In the genomic region with DNA sequence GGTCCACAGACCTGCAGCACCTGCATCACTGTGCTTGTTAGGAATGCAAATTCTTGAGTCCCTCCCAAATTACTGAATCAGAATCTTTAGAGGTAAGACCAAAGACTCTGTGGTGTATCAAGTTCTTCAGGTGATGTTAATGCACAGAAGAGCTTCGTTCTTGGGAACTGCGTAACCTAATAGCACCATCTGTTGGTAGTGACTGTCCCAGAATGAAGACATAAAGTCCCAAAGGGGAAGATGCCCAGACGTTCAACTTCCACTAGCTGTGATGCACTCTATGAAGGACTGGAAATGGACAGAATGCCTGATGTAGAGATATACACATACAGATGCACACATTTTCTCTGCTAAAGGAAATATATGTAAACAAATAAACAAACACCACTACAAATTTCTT, we compare ENCODE assay signal across 8 cellular contexts.
DNase-seq lines count a peak whose midpoint lies in the region; ATAC-seq, FAIRE-seq and TF ChIP-seq lines count a peak whose summit lies in the region.

No MANE protein-coding gene starts in this region.

- ATAC-seq in HG03025 (IDR thresholded peaks at IDR 0.05; ENCODE audit: low FRiP score, unreplicated experiment): peak; percentile 92
- ATAC-seq in effector memory CD8-positive, alpha-beta T cell (replicated peaks): peak; percentile 45
- ATAC-seq in activated T-cell treated with anti-CD3 and anti-CD28 coated beads, Interleukin-2, amount 50 U/mL, for 4 hours: no peak

- no peak overlapping the region for H3K9ac ChIP-seq in neural cell (ENCODE audit: low read length)

- no peaks in the 10 kb centered on the region for H3K27me3 ChIP-seq in neural cell (ENCODE audit: insufficient read depth, low read depth, low read length)

- H3K27ac ChIP-seq in neural cell (ENCODE audit: low read length): no peak overlapping the region

- peaks cover 5 to 9% of the 10 kb centered on the region in 2 donors for H3K9me3 Mint-ChIP-seq in effector memory CD8-positive, alpha-beta T cell
- peaks cover 2% of the 10 kb centered on the region for H3K9me3 Mint-ChIP-seq in activated T-cell treated with anti-CD3 and anti-CD28 coated beads, Interleukin-2, amount 50 U/mL, for 4 hours

- in situ Hi-C loops in ACHN (cut with HindIII; ENCODE audit: low pct_ligation_motif_present, low pct_unique_long_range_greater_than_20kb, low sequenced_read_pairs): no loop called here

- no peak overlapping the region for H3K4me2 ChIP-seq in neural cell (ENCODE audit: low read length)

- H3K4me3 Mint-ChIP-seq in effector memory CD8-positive, alpha-beta T cell: no peak overlapping the region
- H3K4me3 Mint-ChIP-seq in activated T-cell treated with anti-CD3 and anti-CD28 coated beads, Interleukin-2, amount 50 U/mL, for 4 hours: no peak overlapping the region

- no peaks in the 10 kb centered on the region for H3K9me2 ChIP-seq in neural cell (ENCODE audit: insufficient read depth, low read length)

- peak; percentile 63 for TF ChIP-seq CTCF in neural cell (IDR thresholded peaks at IDR 0.05; ENCODE audit: poor library complexity, severe bottlenecking)

- no peaks in the 10 kb centered on the region for H3K9me3 ChIP-seq in neural cell (ENCODE audit: low read length)

- H3K4me1 Mint-ChIP-seq in effector memory CD8-positive, alpha-beta T cell (ENCODE audit: low read depth in 2 of 2): no peaks in the 10 kb centered on the region
- H3K4me1 Mint-ChIP-seq in activated T-cell treated with anti-CD3 and anti-CD28 coated beads, Interleukin-2, amount 50 U/mL, for 4 hours (ENCODE audit: low read depth): no peaks in the 10 kb centered on the region

- no peak for TF ChIP-seq EP300 in neural cell (conservative IDR thresholded peaks at IDR 0.05; ENCODE audit: poor library complexity, severe bottlenecking)

- H3K4me3 ChIP-seq in neural cell (ENCODE audit: low read length): no peak overlapping the region

- H4K20me1 ChIP-seq in neural cell (ENCODE audit: insufficient read depth): no peaks in the 10 kb centered on the region

- H3K27ac Mint-ChIP-seq in effector memory CD8-positive, alpha-beta T cell: no peak overlapping the region

- H3F3A ChIP-seq in neural cell (ENCODE audit: insufficient read depth, low read length, poor library complexity, severe bottlenecking): no peaks in the 10 kb centered on the region

- H3K36me3 Mint-ChIP-seq in effector memory CD8-positive, alpha-beta T cell (ENCODE audit: insufficient read depth): no peaks in the 10 kb centered on the region
- no peaks in the 10 kb centered on the region for H3K36me3 Mint-ChIP-seq in activated T-cell treated with anti-CD3 and anti-CD28 coated beads, Interleukin-2, amount 50 U/mL, for 4 hours (ENCODE audit: insufficient read depth)

- H3K36me3 ChIP-seq in neural cell (ENCODE audit: insufficient read depth, low read length): no peaks in the 10 kb centered on the region

- no peaks in the 10 kb centered on the region for H3K27me3 Mint-ChIP-seq in effector memory CD8-positive, alpha-beta T cell
- H3K27me3 Mint-ChIP-seq in activated T-cell treated with anti-CD3 and anti-CD28 coated beads, Interleukin-2, amount 50 U/mL, for 4 hours (ENCODE audit: low read depth): no peaks in the 10 kb centered on the region

- no peaks in the 10 kb centered on the region for H3K79me2 ChIP-seq in neural cell (replicated peaks; ENCODE audit: insufficient read depth, low read length)

- DNase-seq in ACHN: peak; percentile 49
- DNase-seq in GM18507 (ENCODE audit: extremely low spot score, insufficient read length, low read depth): no peak
- DNase-seq in NCI-H524 treated with DMSO at 0.1 percent for 48 hours (lab: John Stamatoyannopoulos, UW): peak; percentile 0
- DNase-seq in effector memory CD8-positive, alpha-beta T cell: no peak
- DNase-seq in activated T-cell treated with anti-CD3 and anti-CD28 coated beads, Interleukin-2, amount 50 U/mL, for 4 hours: no peak
- DNase-seq in activated naive CD4-positive, alpha-beta T cell treated with anti-CD3 and anti-CD28 coated beads, Interleukin-2, amount 50 U/mL, for 16 hours: no peak

- peak; percentile 46 for FAIRE-seq in GM18507 (lab: Jason Lieb, UNC)

- peak; percentile 71 for TF ChIP-seq RAD21 in neural cell (conservative IDR thresholded peaks at IDR 0.05)

- H2AFZ ChIP-seq in neural cell (ENCODE audit: low read depth, low read length): no peak overlapping the region

TF ChIP-seq in neural cell, 6 proteins besides CTCF, POLR2A, EP300 and RAD21:
- TF ChIP-seq, protein P1, sequence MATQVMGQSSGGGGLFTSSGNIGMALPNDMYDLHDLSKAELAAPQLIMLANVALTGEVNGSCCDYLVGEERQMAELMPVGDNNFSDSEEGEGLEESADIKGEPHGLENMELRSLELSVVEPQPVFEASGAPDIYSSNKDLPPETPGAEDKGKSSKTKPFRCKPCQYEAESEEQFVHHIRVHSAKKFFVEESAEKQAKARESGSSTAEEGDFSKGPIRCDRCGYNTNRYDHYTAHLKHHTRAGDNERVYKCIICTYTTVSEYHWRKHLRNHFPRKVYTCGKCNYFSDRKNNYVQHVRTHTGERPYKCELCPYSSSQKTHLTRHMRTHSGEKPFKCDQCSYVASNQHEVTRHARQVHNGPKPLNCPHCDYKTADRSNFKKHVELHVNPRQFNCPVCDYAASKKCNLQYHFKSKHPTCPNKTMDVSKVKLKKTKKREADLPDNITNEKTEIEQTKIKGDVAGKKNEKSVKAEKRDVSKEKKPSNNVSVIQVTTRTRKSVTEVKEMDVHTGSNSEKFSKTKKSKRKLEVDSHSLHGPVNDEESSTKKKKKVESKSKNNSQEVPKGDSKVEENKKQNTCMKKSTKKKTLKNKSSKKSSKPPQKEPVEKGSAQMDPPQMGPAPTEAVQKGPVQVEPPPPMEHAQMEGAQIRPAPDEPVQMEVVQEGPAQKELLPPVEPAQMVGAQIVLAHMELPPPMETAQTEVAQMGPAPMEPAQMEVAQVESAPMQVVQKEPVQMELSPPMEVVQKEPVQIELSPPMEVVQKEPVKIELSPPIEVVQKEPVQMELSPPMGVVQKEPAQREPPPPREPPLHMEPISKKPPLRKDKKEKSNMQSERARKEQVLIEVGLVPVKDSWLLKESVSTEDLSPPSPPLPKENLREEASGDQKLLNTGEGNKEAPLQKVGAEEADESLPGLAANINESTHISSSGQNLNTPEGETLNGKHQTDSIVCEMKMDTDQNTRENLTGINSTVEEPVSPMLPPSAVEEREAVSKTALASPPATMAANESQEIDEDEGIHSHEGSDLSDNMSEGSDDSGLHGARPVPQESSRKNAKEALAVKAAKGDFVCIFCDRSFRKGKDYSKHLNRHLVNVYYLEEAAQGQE (IDR thresholded peaks at IDR 0.05; ENCODE audit: borderline replicate concordance): no peak
- TF ChIP-seq SMC3 (conservative IDR thresholded peaks at IDR 0.05; ENCODE audit: poor library complexity): peak; percentile 67

Comparison
In these comparisons a context has a peak if more than half of its experiments do, and no peak if none do; other contexts are left out.
1. DNase-seq: peak in ACHN (single experiment) and NCI-H524 treated with DMSO at 0.1 percent for 48 hours (single experiment); none in GM18507 (single experiment), effector memory CD8-positive, alpha-beta T cell (0 of 3), activated T-cell treated with anti-CD3 and anti-CD28 coated beads, Interleukin-2, amount 50 U/mL, for 4 hours (single experiment) and activated naive CD4-positive, alpha-beta T cell treated with anti-CD3 and anti-CD28 coated beads, Interleukin-2, amount 50 U/mL, for 16 hours (single experiment).
2. ATAC-seq: peak in HG03025 (single experiment) and effector memory CD8-positive, alpha-beta T cell (single experiment); none in activated T-cell treated with anti-CD3 and anti-CD28 coated beads, Interleukin-2, amount 50 U/mL, for 4 hours (0 of 2).